In genomic region chr9:23635276-23635675, GRCh38 we compare ENCODE assay signal across 13 cellular contexts.
DNase-seq lines count a peak whose midpoint lies in the region; ATAC-seq and TF ChIP-seq lines count a peak whose summit lies in the region.
"Had no signal": no experiment of that assay in that cellular context is flagged by ENCODE, and none has a peak within 500 bp of the region (broad histone marks: within the 10 kb centered on the region; RNA-seq: fewer than 3 reads in every experiment).

No MANE protein-coding gene starts in this region.

- ATAC-seq in left ventricle myocardium superior: no peak

- TF ChIP-seq CTCF in astrocyte of the spinal cord (IDR thresholded peaks at IDR 0.05; ENCODE audit: low read depth, low read length): no peak
- no peak for TF ChIP-seq CTCF in lower leg skin (IDR thresholded peaks at IDR 0.05)

- in situ Hi-C loops in astrocyte of the spinal cord (cut with HindIII; ENCODE audit: low sequenced_read_pairs): no loop called here

- 66 to 78% methylated on average over 2 of the region's 2 CpGs for WGBS in lower leg skin, 2 donors

- intact Hi-C loops in lower leg skin (cut with DNase I; ENCODE audit: low total_unique reads) (no loop called here), left ventricle myocardium superior (cut with micrococcal nuclease) (no loop called here)

- DNase-seq in HT1080 (ENCODE audit: low read depth): peak; percentile 33
- DNase-seq in RPMI7951 (ENCODE audit: low read depth): peak; percentile 42
- peak; percentile 42 for DNase-seq in astrocyte of the spinal cord (ENCODE audit: low read depth, low spot score)
- DNase-seq in renal cortical epithelial cell (ENCODE audit: low read depth): peak; percentile 66
- DNase-seq in activated CD4-positive, alpha-beta T cell treated with anti-CD3 and anti-CD28 coated beads, Interleukin-2, amount 50 U/mL, for 1 hour: no peak
- DNase-seq in lower leg skin (ENCODE audit: low spot score in 2 of 2): no peak
- no peak for DNase-seq in left ventricle myocardium superior
- DNase-seq: ACHN; C1 segment of cervical spinal cord; CD4-positive, alpha-beta T cell; DMS79; GM23248 had no signal

- no peak for TF ChIP-seq POLR2A in lower leg skin (IDR thresholded peaks at IDR 0.05)

- H3K4me3 ChIP-seq in astrocyte of the spinal cord (ENCODE audit: low read depth, low read length): no peak overlapping the region
- H3K4me3 ChIP-seq in lower leg skin (ENCODE audit: low read depth, poor library complexity, severe bottlenecking): no peak overlapping the region
- H3K4me3 ChIP-seq: GM12878, GM23248 had no signal

Comparison
In these comparisons a context has a peak if more than half of its experiments do, and no peak if none do; other contexts are left out.
1. DNase-seq: peak in HT1080 (single experiment), RPMI7951 (single experiment), astrocyte of the spinal cord (single experiment) and renal cortical epithelial cell (single experiment); none in activated CD4-positive, alpha-beta T cell treated with anti-CD3 and anti-CD28 coated beads, Interleukin-2, amount 50 U/mL, for 1 hour (single experiment), lower leg skin (0 of 2) and left ventricle myocardium superior (single experiment).